26 cellular contexts compared by ENCODE assay signal in genomic region chr2:21015281-21015645, GRCh38. TPM values are rescaled to one million over a fixed set of nuclear protein-coding genes. Genes with fewer than 3 reads are reported as not detected.
"Had no signal": no experiment of that assay in that cellular context is flagged by ENCODE, and none has a peak within 500 bp of the region (broad histone marks: within the 10 kb centered on the region; RNA-seq: fewer than 3 reads in every experiment).

No MANE protein-coding gene starts in this region.

- H3K36me3 ChIP-seq: gastroesophageal sphincter, lower lobe of right lung had no signal

- H3K4me3 ChIP-seq: coronary artery, dorsolateral prefrontal cortex, esophagus muscularis mucosa, gastroesophageal sphincter, heart left ventricle, hepatocyte, left ventricle myocardium inferior, lower lobe of right lung, mucosa of descending colon had no signal

- H3K4me1 ChIP-seq: esophagus muscularis mucosa, foreskin keratinocyte, heart left ventricle, left ventricle myocardium inferior, lower lobe of right lung had no signal

- H3K27ac ChIP-seq: coronary artery, dorsolateral prefrontal cortex, esophagus muscularis mucosa, foreskin keratinocyte, gastroesophageal sphincter, heart left ventricle, hepatocyte, left ventricle myocardium inferior, lower lobe of right lung had no signal

- DNase-seq: dermis blood vessel endothelial cell; effector CD4-positive, alpha-beta T cell; effector memory CD4-positive, alpha-beta T cell; foreskin keratinocyte; heart left ventricle; hypothalamus; immature natural killer cell; left cardiac atrium; left ventricle myocardium inferior; lower lobe of right lung; mesenchymal stem cell; mucosa of descending colon; naive B cell had no signal

- H2AFZ ChIP-seq: hepatocyte had no signal

- FAIRE-seq: colon, endothelial cell of umbilical vein, frontal cortex, keratinocyte had no signal

- H3K4me2 ChIP-seq: hepatocyte had no signal

- ATAC-seq: foreskin keratinocyte, gastroesophageal sphincter, heart left ventricle, left cardiac atrium, lower lobe of right lung, mucosa of descending colon had no signal

- H3K9me3 ChIP-seq: esophagus muscularis mucosa, heart left ventricle, left ventricle myocardium inferior, lower lobe of right lung, mucosa of descending colon had no signal

- H3K27me3 ChIP-seq: esophagus muscularis mucosa, foreskin keratinocyte, gastroesophageal sphincter, heart left ventricle, hepatocyte had no signal

- H3K79me2 ChIP-seq: hepatocyte had no signal

RNA-seq across cellular contexts. Expression of gene APOB, which starts 28.6 kb away (rescaled TPM):
- total RNA-seq: epithelial cell of proximal tubule, foreskin keratinocyte, kidney epithelial cell, myocyte had no signal
- polyA plus RNA-seq: fibroblast of lung, foreskin keratinocyte, immature natural killer cell had no signal
